In the genomic region with DNA sequence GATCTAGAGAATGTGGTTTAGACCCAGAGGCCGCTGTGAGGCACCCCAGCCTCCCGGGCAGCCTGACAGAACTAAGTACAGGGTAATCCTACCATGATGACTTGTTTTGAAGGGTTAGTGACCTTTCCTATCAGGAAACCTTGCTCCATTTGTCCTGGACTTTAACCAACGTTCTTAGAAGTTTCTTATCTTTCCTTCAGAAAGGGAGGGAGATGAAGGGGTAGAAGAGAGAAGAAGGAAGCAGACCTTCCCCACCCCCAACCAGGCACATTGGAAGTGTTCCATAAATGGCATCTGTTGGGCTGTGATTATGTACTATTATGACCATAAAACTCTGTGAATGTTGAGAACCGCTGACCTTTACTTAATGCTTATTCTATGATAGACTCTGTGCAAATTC, we compare ENCODE assay signal across 20 cellular contexts.
"Had no signal": no experiment of that assay in that cellular context is flagged by ENCODE, and none has a peak within 500 bp of the region (broad histone marks: within the 10 kb centered on the region; RNA-seq: fewer than 3 reads in every experiment).

No MANE protein-coding gene starts in this region.

- ATAC-seq: activated CD8-positive, alpha-beta memory T cell treated with anti-CD3 and anti-CD28 coated beads, Interleukin-2, amount 10 ng/mL, durations not matched to agents 7 days and 5 days; K562 had no signal

- DNase-seq: activated B cell treated with CpG ODN at 0.5 μM for 24 hours; activated CD4-positive, alpha-beta T cell treated with anti-CD3 and anti-CD28 coated beads for 1 hour; activated CD4-positive, alpha-beta T cell treated with anti-CD3 and anti-CD28 coated beads, Interleukin-2, amount 10 ng/mL, durations not matched to agents 24 days and 14 days; activated CD4-positive, alpha-beta T cell treated with anti-CD3 and anti-CD28 coated beads, Interleukin-2, amount 50 U/mL, for 48 hours; activated CD8-positive, alpha-beta memory T cell treated with anti-CD3 and anti-CD28 coated beads, Interleukin-2, amount 10 ng/mL, durations not matched to agents 7 days and 5 days; activated effector memory CD4-positive, alpha-beta T cell treated with Interleukin-2 at 50 U/mL for 16 hours; activated naive CD4-positive, alpha-beta T cell; activated T-cell treated with anti-CD3 and anti-CD28 coated beads, Interleukin-2, amount 50 U/mL, for 24 hours; amniotic stem cell; caudate nucleus; Karpas-422; NCI-H146; NCI-H187 treated with DMSO at 0.1 percent for 48 hours; NCI-H2081 treated with DMSO at 0.1 percent for 48 hours; NCI-H446; NCI-H524; NCI-H748 treated with DMSO at 0.1 percent for 48 hours; NK-92 treated with Interleukin-12 subunit alpha and Interleukin-12 subunit beta, amount 100 ng/mL, for 24 hours; SHP77 treated with DMSO at 0.1 percent for 48 hours had no signal

- H3K4me3 ChIP-seq: K562 had no signal
